Comparison of ENCODE assay signal across 6 cellular contexts in the genomic region with DNA sequence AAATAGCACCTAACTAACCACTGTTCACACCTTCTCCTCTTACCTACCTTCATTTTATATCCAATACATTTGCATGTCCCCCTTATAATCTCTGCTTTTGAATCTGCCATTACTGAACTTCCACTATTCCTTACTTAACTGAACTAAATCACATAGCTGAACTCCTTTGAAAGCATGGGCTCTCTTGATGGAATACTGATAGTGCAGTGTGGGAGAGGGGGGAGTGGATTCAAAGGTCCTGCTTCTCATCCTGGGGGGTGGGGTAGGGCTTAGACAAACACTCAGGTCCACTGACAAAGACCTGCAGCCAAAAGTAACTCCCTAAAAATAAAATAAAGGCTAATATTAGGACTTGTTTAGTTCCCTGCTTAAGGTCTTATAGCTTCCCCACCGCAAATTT.
"Had no signal": no experiment of that assay in that cellular context is flagged by ENCODE, and none has a peak within 500 bp of the region (broad histone marks: within the 10 kb centered on the region; RNA-seq: fewer than 3 reads in every experiment).

No MANE protein-coding gene starts in this region.

- H3K9me3 Mint-ChIP-seq: IgD-negative memory B cell had no signal

- H3K27me3 Mint-ChIP-seq: IgD-negative memory B cell had no signal

- ATAC-seq: K562 had no signal

- DNase-seq: IMR-90, KBM-7 had no signal

- H3K27ac ChIP-seq: HL-60 had no signal

- FAIRE-seq: HTR-8/SVneo, K562 had no signal

- H3K4me3 ChIP-seq: K562 had no signal

- H3K4me3 Mint-ChIP-seq: IgD-negative memory B cell had no signal
